In the genomic region with DNA sequence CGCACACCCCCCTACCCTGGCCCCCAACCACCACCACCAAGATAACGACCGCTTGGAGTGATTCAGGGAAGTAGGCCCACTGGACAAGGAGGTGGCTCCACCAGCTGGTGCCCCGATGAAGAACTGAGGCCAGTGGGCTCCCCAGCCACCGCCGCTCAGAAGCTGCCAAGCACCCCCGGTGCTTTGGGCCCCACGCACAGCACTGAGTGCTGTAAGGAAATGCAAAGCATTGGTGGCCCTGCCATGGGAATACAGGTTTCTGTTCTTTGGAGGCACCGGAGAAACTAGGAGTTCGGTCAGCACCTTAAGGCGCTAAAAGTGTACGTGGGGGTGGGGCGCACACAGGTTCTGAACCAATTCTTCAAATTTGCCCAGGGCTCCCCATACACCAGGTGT, we compare ENCODE assay signal across 1 cellular context.
A peak's percentile ranks its signal among the peaks of the same experiment; 100 is the strongest.
TF ChIP-seq lines count a peak whose summit lies in the region.

No MANE protein-coding gene starts in this region.

TF ChIP-seq in GM23338, 12 proteins besides CTCF, POLR2A, EP300 and RAD21 (continued from another document):
- TF ChIP-seq, protein P1, sequence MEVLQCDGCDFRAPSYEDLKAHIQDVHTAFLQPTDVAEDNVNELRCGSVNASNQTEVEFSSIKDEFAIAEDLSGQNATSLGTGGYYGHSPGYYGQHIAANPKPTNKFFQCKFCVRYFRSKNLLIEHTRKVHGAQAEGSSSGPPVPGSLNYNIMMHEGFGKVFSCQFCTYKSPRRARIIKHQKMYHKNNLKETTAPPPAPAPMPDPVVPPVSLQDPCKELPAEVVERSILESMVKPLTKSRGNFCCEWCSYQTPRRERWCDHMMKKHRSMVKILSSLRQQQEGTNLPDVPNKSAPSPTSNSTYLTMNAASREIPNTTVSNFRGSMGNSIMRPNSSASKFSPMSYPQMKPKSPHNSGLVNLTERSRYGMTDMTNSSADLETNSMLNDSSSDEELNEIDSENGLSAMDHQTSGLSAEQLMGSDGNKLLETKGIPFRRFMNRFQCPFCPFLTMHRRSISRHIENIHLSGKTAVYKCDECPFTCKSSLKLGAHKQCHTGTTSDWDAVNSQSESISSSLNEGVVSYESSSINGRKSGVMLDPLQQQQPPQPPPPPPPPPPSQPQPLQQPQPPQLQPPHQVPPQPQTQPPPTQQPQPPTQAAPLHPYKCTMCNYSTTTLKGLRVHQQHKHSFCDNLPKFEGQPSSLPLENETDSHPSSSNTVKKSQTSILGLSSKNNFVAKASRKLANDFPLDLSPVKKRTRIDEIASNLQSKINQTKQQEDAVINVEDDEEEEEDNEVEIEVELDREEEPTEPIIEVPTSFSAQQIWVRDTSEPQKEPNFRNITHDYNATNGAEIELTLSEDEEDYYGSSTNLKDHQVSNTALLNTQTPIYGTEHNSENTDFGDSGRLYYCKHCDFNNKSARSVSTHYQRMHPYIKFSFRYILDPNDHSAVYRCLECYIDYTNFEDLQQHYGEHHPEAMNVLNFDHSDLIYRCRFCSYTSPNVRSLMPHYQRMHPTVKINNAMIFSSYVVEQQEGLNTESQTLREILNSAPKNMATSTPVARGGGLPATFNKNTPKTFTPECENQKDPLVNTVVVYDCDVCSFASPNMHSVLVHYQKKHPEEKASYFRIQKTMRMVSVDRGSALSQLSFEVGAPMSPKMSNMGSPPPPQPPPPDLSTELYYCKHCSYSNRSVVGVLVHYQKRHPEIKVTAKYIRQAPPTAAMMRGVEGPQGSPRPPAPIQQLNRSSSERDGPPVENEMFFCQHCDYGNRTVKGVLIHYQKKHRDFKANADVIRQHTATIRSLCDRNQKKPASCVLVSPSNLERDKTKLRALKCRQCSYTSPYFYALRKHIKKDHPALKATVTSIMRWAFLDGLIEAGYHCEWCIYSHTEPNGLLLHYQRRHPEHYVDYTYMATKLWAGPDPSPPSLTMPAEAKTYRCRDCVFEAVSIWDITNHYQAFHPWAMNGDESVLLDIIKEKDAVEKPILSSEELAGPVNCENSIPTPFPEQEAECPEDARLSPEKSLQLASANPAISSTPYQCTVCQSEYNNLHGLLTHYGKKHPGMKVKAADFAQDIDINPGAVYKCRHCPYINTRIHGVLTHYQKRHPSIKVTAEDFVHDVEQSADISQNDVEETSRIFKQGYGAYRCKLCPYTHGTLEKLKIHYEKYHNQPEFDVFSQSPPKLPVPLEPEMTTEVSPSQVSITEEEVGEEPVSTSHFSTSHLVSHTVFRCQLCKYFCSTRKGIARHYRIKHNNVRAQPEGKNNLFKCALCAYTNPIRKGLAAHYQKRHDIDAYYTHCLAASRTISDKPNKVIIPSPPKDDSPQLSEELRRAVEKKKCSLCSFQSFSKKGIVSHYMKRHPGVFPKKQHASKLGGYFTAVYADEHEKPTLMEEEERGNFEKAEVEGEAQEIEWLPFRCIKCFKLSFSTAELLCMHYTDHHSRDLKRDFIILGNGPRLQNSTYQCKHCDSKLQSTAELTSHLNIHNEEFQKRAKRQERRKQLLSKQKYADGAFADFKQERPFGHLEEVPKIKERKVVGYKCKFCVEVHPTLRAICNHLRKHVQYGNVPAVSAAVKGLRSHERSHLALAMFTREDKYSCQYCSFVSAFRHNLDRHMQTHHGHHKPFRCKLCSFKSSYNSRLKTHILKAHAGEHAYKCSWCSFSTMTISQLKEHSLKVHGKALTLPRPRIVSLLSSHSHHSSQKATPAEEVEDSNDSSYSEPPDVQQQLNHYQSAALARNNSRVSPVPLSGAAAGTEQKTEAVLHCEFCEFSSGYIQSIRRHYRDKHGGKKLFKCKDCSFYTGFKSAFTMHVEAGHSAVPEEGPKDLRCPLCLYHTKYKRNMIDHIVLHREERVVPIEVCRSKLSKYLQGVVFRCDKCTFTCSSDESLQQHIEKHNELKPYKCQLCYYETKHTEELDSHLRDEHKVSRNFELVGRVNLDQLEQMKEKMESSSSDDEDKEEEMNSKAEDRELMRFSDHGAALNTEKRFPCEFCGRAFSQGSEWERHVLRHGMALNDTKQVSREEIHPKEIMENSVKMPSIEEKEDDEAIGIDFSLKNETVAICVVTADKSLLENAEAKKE (CRISPR knock-in tag; IDR thresholded peaks at IDR 0.05): no peak
- peak; percentile 56 for TF ChIP-seq EZH2 (IDR thresholded peaks at IDR 0.05; ENCODE audit: low read depth, unreplicated experiment)
